ENCODE assay signal across 18 cellular contexts in the genomic region with DNA sequence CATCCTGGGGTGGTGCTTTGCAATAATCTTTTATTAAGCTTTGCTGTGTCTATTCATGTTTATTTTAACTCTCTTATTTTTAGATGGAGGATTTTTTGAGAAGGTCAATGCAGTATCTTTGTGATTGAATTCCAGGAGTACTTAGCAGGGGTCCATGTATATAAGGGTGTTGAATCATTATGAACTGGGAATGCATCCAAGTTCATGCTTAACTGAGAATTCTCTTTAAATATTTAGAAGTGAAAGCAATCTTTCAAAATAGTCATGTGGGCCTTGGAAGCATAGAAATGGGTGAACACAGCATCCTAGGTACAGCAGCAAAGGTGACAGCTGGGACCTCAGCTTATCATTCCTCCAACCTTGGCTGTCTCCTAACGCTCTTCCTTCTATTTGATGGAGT. TPM values are rescaled to one million over a fixed set of nuclear protein-coding genes. Genes with fewer than 3 reads are reported as not detected.
DNase-seq lines count a peak whose midpoint lies in the region; ATAC-seq and TF ChIP-seq lines count a peak whose summit lies in the region.
"Had no signal": no experiment of that assay in that cellular context is flagged by ENCODE, and none has a peak within 500 bp of the region (broad histone marks: within the 10 kb centered on the region; RNA-seq: fewer than 3 reads in every experiment).

No MANE protein-coding gene starts in this region.

- no peaks in the 10 kb centered on the region for H3K27me3 Mint-ChIP-seq in progenitor cell of endocrine pancreas
- H3K27me3 Mint-ChIP-seq in activated CD4-positive, alpha-beta T cell treated with anti-CD3 and anti-CD28 coated beads for 36 hours, result peaks cover 15% of the 10 kb centered on the region

- in situ Hi-C loops in astrocyte of the cerebellum (cut with HindIII; ENCODE audit: low sequenced_read_pairs), result no loop called here

- no peak for ATAC-seq in HG03039 (IDR thresholded peaks at IDR 0.05; ENCODE audit: unreplicated experiment)
- no peak for ATAC-seq in activated CD4-positive, alpha-beta T cell treated with anti-CD3 and anti-CD28 coated beads for 36 hours

- no peak overlapping the region for H3K27ac ChIP-seq in prostate gland
- H3K27ac ChIP-seq: BLaER1 treated with 17β-estradiol and CSF1 and Interleukin-3, amounts not matched to agents 10 nM and 100 nM had no signal

- CTCF ChIA-PET in activated CD4-positive, alpha-beta T cell treated with anti-CD3 and anti-CD28 coated beads for 36 hours (lab: Charles Lee), result interaction anchor here (0.9 to 1.1 kb wide), 2 partner anchors 14 to 25 kb away, joined by 3 to 4 read pairs; no protein-coding TSS in a partner anchor

- intact Hi-C loops in activated CD4-positive, alpha-beta T cell treated with anti-CD3 and anti-CD28 coated beads for 36 hours (cut with DNase I, micrococcal nuclease), result no loop called here
- intact Hi-C loops in prostate gland (cut with DNase I), result no loop called here

- H3K36me3 Mint-ChIP-seq in progenitor cell of endocrine pancreas (ENCODE audit: insufficient read depth), result no peaks in the 10 kb centered on the region
- no peaks in the 10 kb centered on the region for H3K36me3 Mint-ChIP-seq in activated CD4-positive, alpha-beta T cell treated with anti-CD3 and anti-CD28 coated beads for 36 hours (ENCODE audit: low read depth)
- H3K36me3 Mint-ChIP-seq: CD8-positive, alpha-beta memory T cell had no signal

- WGBS in prostate gland, result 88% methylated on average over 1 of the region's 1 CpG

- no peak for TF ChIP-seq POLR2A in prostate gland (IDR thresholded peaks at IDR 0.05)

- H3K4me1 ChIP-seq in prostate gland (replicated peaks), result no peaks in the 10 kb centered on the region
- H3K4me1 ChIP-seq: BLaER1 treated with 17β-estradiol and CSF1 and Interleukin-3, amounts not matched to agents 10 nM and 100 nM had no signal

- H3K4me1 Mint-ChIP-seq in progenitor cell of endocrine pancreas (ENCODE audit: low read depth), result peaks cover 40% of the 10 kb centered on the region
- peaks cover 12% of the 10 kb centered on the region for H3K4me1 Mint-ChIP-seq in activated CD4-positive, alpha-beta T cell treated with anti-CD3 and anti-CD28 coated beads for 36 hours

- no peaks in the 10 kb centered on the region for H3K9me3 ChIP-seq in prostate gland
- H3K9me3 ChIP-seq: BLaER1 treated with 17β-estradiol and CSF1 and Interleukin-3, amounts not matched to agents 10 nM and 100 nM had no signal

- peak; percentile 6 for DNase-seq in NCI-H2171 treated with DMSO at 0.1 percent for 48 hours (lab: John Stamatoyannopoulos, UW)
- no peak for DNase-seq in NCI-H2171 (lab: John Stamatoyannopoulos, UW)
- peak; percentile 66 for DNase-seq in EH (ENCODE audit: low read depth)
- DNase-seq in astrocyte of the cerebellum (ENCODE audit: low read depth), result peak; percentile 50
- DNase-seq in progenitor cell of endocrine pancreas (ENCODE audit: low spot score, unreplicated experiment), result no peak
- no peak for DNase-seq in activated CD4-positive, alpha-beta T cell treated with anti-CD3 and anti-CD28 coated beads for 36 hours
- no peak for DNase-seq in prostate gland (ENCODE audit: low spot score)
- DNase-seq: CD8-positive, alpha-beta memory T cell; MM.1S; NCI-H1092 treated with DMSO at 0.1 percent for 48 hours; NCI-H1694 treated with DMSO at 0.1 percent for 48 hours; NCI-H510A treated with DMSO at 0.1 percent for 48 hours; NK-92 treated with Interleukin-12 subunit alpha and Interleukin-12 subunit beta, amount 100 ng/mL, for 24 hours; SHP77 treated with DMSO at 0.1 percent for 48 hours had no signal

- H3K36me3 ChIP-seq in prostate gland, result no peaks in the 10 kb centered on the region
- H3K36me3 ChIP-seq: BLaER1 treated with 17β-estradiol and CSF1 and Interleukin-3, amounts not matched to agents 10 nM and 100 nM had no signal

- H3K4me3 ChIP-seq in astrocyte of the cerebellum (ENCODE audit: low read depth, low read length), result no peak overlapping the region
- no peak overlapping the region for H3K4me3 ChIP-seq in prostate gland
- H3K4me3 ChIP-seq: BLaER1 treated with 17β-estradiol and CSF1 and Interleukin-3, amounts not matched to agents 10 nM and 100 nM had no signal

- peak overlapping the region; percentile 67 for H3K27ac Mint-ChIP-seq in progenitor cell of endocrine pancreas
- no peak overlapping the region for H3K27ac Mint-ChIP-seq in activated CD4-positive, alpha-beta T cell treated with anti-CD3 and anti-CD28 coated beads for 36 hours
- H3K27ac Mint-ChIP-seq: CD8-positive, alpha-beta memory T cell had no signal

- POLR2A ChIA-PET in activated CD4-positive, alpha-beta T cell treated with anti-CD3 and anti-CD28 coated beads for 36 hours (lab: Charles Lee), result no interaction called here

- no peaks in the 10 kb centered on the region for H3K9me3 Mint-ChIP-seq in progenitor cell of endocrine pancreas (ENCODE audit: low read depth)
- H3K9me3 Mint-ChIP-seq in activated CD4-positive, alpha-beta T cell treated with anti-CD3 and anti-CD28 coated beads for 36 hours (ENCODE audit: low read depth), result peaks cover 2% of the 10 kb centered on the region

- no peaks in the 10 kb centered on the region for H3K27me3 ChIP-seq in prostate gland (replicated peaks; ENCODE audit: insufficient read depth)
- H3K27me3 ChIP-seq: BLaER1 treated with 17β-estradiol and CSF1 and Interleukin-3, amounts not matched to agents 10 nM and 100 nM had no signal

- TF ChIP-seq CTCF in astrocyte of the cerebellum (IDR thresholded peaks at IDR 0.05; ENCODE audit: low read depth, low read length, missing control alignments) (no peak), progenitor cell of endocrine pancreas (IDR thresholded peaks at IDR 0.05; ENCODE audit: unreplicated experiment) (no peak), prostate gland (IDR thresholded peaks at IDR 0.05) (no peak)

- H3K4me3 Mint-ChIP-seq in progenitor cell of endocrine pancreas (ENCODE audit: low read depth), result no peak overlapping the region
- H3K4me3 Mint-ChIP-seq in activated CD4-positive, alpha-beta T cell treated with anti-CD3 and anti-CD28 coated beads for 36 hours, result no peak overlapping the region
- H3K4me3 Mint-ChIP-seq: CD8-positive, alpha-beta memory T cell had no signal

RNA-seq across cellular contexts. Expression of a gene that starts 27.3 kb away (rescaled TPM):
- total RNA-seq in progenitor cell of endocrine pancreas (28.0 and 30.1 TPM in 2 replicates), prostate gland (10 to 100 TPM in 1 of 2 donors, 1 to 10 TPM in 1; 6.2 to 94.5 TPM)
- not detected for total RNA-seq in activated CD4-positive, alpha-beta T cell treated with anti-CD3 and anti-CD28 coated beads for 36 hours
- total RNA-seq: CD8-positive, alpha-beta memory T cell; OCI-LY7; RPMI7951 had no signal

Comparison
In these comparisons a context has a peak if more than half of its experiments do, and no peak if none do; other contexts are left out.
1. DNase-seq: peak in NCI-H2171 treated with DMSO at 0.1 percent for 48 hours (single experiment), EH (single experiment) and astrocyte of the cerebellum (single experiment); none in NCI-H2171 (single experiment), progenitor cell of endocrine pancreas (single experiment), activated CD4-positive, alpha-beta T cell treated with anti-CD3 and anti-CD28 coated beads for 36 hours (single experiment) and prostate gland (single experiment).
2. RNA of a gene that starts 27.3 kb away (total RNA-seq): 6.2 to 94.5 TPM in prostate gland and 28.0 to 30.1 TPM in progenitor cell of endocrine pancreas; not detected in activated CD4-positive, alpha-beta T cell treated with anti-CD3 and anti-CD28 coated beads for 36 hours; every median in the first group is over 4 times any median in the second.